In the genomic region with DNA sequence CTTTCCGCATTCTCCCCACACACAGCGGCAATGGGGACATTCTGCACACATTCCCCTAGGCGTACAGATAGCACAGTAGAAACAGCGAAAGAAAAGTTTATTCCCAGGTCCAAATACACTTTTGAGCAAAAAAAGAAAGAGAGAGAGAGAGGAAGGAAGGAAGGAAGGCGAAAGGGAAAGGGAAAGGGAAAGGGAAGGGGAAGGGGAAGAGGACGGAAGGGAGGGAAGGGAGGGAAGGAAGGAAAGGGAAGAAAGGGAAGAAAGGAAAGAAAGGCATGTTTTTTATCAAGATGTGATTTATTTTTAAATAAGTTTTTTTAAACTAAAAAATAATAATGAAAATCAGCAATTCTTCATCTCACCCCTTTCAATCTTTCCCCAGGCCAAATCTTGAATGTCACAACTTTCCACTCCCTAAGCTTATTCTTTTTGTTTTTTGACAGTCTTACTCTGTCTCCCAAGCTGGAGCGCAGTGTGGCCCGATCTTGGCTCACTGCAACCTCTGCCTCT, we compare ENCODE assay signal across 34 cellular contexts.
"Had no signal": no experiment of that assay in that cellular context is flagged by ENCODE, and none has a peak within 500 bp of the region (broad histone marks: within the 10 kb centered on the region; RNA-seq: fewer than 3 reads in every experiment).

No MANE protein-coding gene starts in this region.

- H3K27ac Mint-ChIP-seq: activated B cell treated with CpG ODN at 0.5 μM for 24 hours; activated CD4-positive, alpha-beta memory T cell treated with anti-CD3 and anti-CD28 coated beads, Interleukin-2, amount 10 ng/mL, durations not matched to agents 7 days and 5 days; activated CD4-positive, alpha-beta T cell treated with anti-CD3 and anti-CD28 coated beads, Interleukin-2, amount 10 ng/mL, durations not matched to agents 7 days and 5 days; activated CD8-positive, alpha-beta memory T cell treated with anti-CD3 and anti-CD28 coated beads, Interleukin-2, amount 10 ng/mL, durations not matched to agents 7 days and 5 days; activated CD8-positive, alpha-beta T cell treated with anti-CD3 and anti-CD28 coated beads, Interleukin-2, amount 10 ng/mL, durations not matched to agents 7 days and 5 days; activated naive CD4-positive, alpha-beta T cell treated with anti-CD3 and anti-CD28 coated beads, Interleukin-2, amount 10 ng/mL, durations not matched to agents 7 days and 5 days; activated naive CD4-positive, alpha-beta T cell treated with anti-CD3 and anti-CD28 coated beads, Interleukin-2, amount 50 U/mL, for 24 hours; activated naive CD8-positive, alpha-beta T cell; activated naive CD8-positive, alpha-beta T cell treated with anti-CD3 and anti-CD28 coated beads, Interleukin-2, amount 10 ng/mL, durations not matched to agents 7 days and 5 days; activated naive CD8-positive, alpha-beta T cell treated with anti-CD3 and anti-CD28 coated beads, Interleukin-2, amount 50 U/mL, for 24 hours; activated T-cell treated with anti-CD3 and anti-CD28 coated beads, Interleukin-2, amount 50 U/mL, for 24 hours; activated T-helper 2 cell treated with anti-CD3 and anti-CD28 coated beads, Interferon-gamma antibody, Interleukin-2, Interleukin-4, amounts not matched to agents 10 μg/mL and 5 μg/mL and 100 μg/mL, durations not matched to agents 14 hours and 24 hours and 36 hours; T-helper 1 cell treated with Interleukin-12 subunit alpha and Interleukin-12 subunit beta and Interleukin-4 antibody, amounts not matched to agents 30 μg/mL and 1 μg/mL, for 36 hours; T-helper 2 cell treated with Interferon-gamma antibody and Interleukin-4, amounts not matched to agents 5 μg/mL and 100 μg/mL, for 36 hours had no signal

- H3K9me3 ChIP-seq: body of pancreas, breast epithelium had no signal

- H3K4me1 ChIP-seq: body of pancreas, breast epithelium had no signal

- H3K36me3 Mint-ChIP-seq: activated CD8-positive, alpha-beta memory T cell treated with anti-CD3 and anti-CD28 coated beads, Interleukin-2, amount 10 ng/mL, durations not matched to agents 7 days and 5 days; activated naive CD4-positive, alpha-beta T cell treated with anti-CD3 and anti-CD28 coated beads, Interleukin-2, amount 10 ng/mL, durations not matched to agents 7 days and 5 days; activated naive CD4-positive, alpha-beta T cell treated with anti-CD3 and anti-CD28 coated beads, Interleukin-2, amount 50 U/mL, for 24 hours; activated naive CD8-positive, alpha-beta T cell; activated naive CD8-positive, alpha-beta T cell treated with anti-CD3 and anti-CD28 coated beads, Interleukin-2, amount 10 ng/mL, durations not matched to agents 7 days and 5 days had no signal

- H3K27me3 ChIP-seq: body of pancreas, brain microvascular endothelial cell, breast epithelium had no signal

- H3K27me3 Mint-ChIP-seq: activated B cell treated with CpG ODN at 0.5 μM for 24 hours; activated CD4-positive, alpha-beta T cell treated with anti-CD3 and anti-CD28 coated beads, Interleukin-2, amount 10 ng/mL, durations not matched to agents 7 days and 5 days; activated CD8-positive, alpha-beta memory T cell treated with anti-CD3 and anti-CD28 coated beads, Interleukin-2, amount 10 ng/mL, durations not matched to agents 7 days and 5 days; activated naive CD4-positive, alpha-beta T cell treated with anti-CD3 and anti-CD28 coated beads, Interleukin-2, amount 10 ng/mL, durations not matched to agents 7 days and 5 days had no signal

- H3K36me3 ChIP-seq: brain microvascular endothelial cell, breast epithelium had no signal

- H3K4me1 Mint-ChIP-seq: activated B cell treated with CpG ODN at 0.5 μM for 24 hours; activated CD4-positive, alpha-beta memory T cell treated with anti-CD3 and anti-CD28 coated beads, Interleukin-2, amount 10 ng/mL, durations not matched to agents 7 days and 5 days; activated CD4-positive, alpha-beta T cell treated with anti-CD3 and anti-CD28 coated beads, Interleukin-2, amount 10 ng/mL, durations not matched to agents 7 days and 5 days; activated CD8-positive, alpha-beta memory T cell treated with anti-CD3 and anti-CD28 coated beads, Interleukin-2, amount 10 ng/mL, durations not matched to agents 7 days and 5 days; activated naive CD4-positive, alpha-beta T cell treated with anti-CD3 and anti-CD28 coated beads, Interleukin-2, amount 10 ng/mL, durations not matched to agents 7 days and 5 days; activated naive CD4-positive, alpha-beta T cell treated with anti-CD3 and anti-CD28 coated beads, Interleukin-2, amount 50 U/mL, for 24 hours; activated naive CD8-positive, alpha-beta T cell treated with anti-CD3 and anti-CD28 coated beads, Interleukin-2, amount 10 ng/mL, durations not matched to agents 7 days and 5 days; activated naive CD8-positive, alpha-beta T cell treated with anti-CD3 and anti-CD28 coated beads, Interleukin-2, amount 50 U/mL, for 24 hours had no signal

- FAIRE-seq: astrocyte, TTC549 had no signal

- ATAC-seq: activated CD8-positive, alpha-beta memory T cell treated with anti-CD3 and anti-CD28 coated beads, Interleukin-2, amount 10 ng/mL, durations not matched to agents 7 days and 5 days; activated CD8-positive, alpha-beta T cell treated with anti-CD3 and anti-CD28 coated beads, Interleukin-2, amount 10 ng/mL, durations not matched to agents 7 days and 5 days; activated naive CD8-positive, alpha-beta T cell treated with anti-CD3 and anti-CD28 coated beads, Interleukin-2, amount 50 U/mL, for 24 hours; body of pancreas had no signal

- H3K4me3 ChIP-seq: body of pancreas, breast epithelium had no signal

- DNase-seq: activated B cell treated with CpG ODN at 0.5 μM for 24 hours; activated CD4-positive, alpha-beta memory T cell treated with anti-CD3 and anti-CD28 coated beads, Interleukin-2, amount 10 ng/mL, durations not matched to agents 7 days and 5 days; activated CD4-positive, alpha-beta T cell treated with anti-CD3 and anti-CD28 coated beads for 48 hours; activated CD4-positive, alpha-beta T cell treated with anti-CD3 and anti-CD28 coated beads, Interleukin-2, amount 10 ng/mL, durations not matched to agents 7 days and 5 days; activated CD4-positive, alpha-beta T cell treated with anti-CD3 and anti-CD28 coated beads, Interleukin-2, amount 50 U/mL, for 48 hours; activated CD4-positive, CD25-positive, alpha-beta regulatory T cell treated with anti-CD3 and anti-CD28 coated beads, Interleukin-2, amount 50 U/mL, for 72 hours; activated CD8-positive, alpha-beta memory T cell treated with anti-CD3 and anti-CD28 coated beads for 24 hours; activated CD8-positive, alpha-beta memory T cell treated with anti-CD3 and anti-CD28 coated beads, Interleukin-2, amount 10 ng/mL, durations not matched to agents 7 days and 5 days; activated CD8-positive, alpha-beta memory T cell treated with anti-CD3 and anti-CD28 coated beads, Interleukin-2, amount 50 U/mL, for 48 hours; activated CD8-positive, alpha-beta T cell treated with anti-CD3 and anti-CD28 coated beads, Interleukin-2, amount 10 ng/mL, durations not matched to agents 7 days and 5 days; activated effector memory CD4-positive, alpha-beta T cell treated with Interleukin-2 at 50 U/mL for 16 hours; activated gamma-delta T cell; activated naive CD4-positive, alpha-beta T cell treated with anti-CD3 and anti-CD28 coated beads, Interleukin-2, amount 10 ng/mL, durations not matched to agents 7 days and 5 days; activated naive CD4-positive, alpha-beta T cell treated with Interleukin-2 at 50 U/mL for 16 hours; activated naive CD8-positive, alpha-beta T cell treated with anti-CD3 and anti-CD28 coated beads, Interleukin-2, amount 10 ng/mL, durations not matched to agents 7 days and 5 days; activated naive CD8-positive, alpha-beta T cell treated with anti-CD3 and anti-CD28 coated beads, Interleukin-2, amount 50 U/mL, for 24 hours; activated T-cell treated with anti-CD3 and anti-CD28 coated beads, Interleukin-2, amount 50 U/mL, for 24 hours; activated T-cell treated with anti-CD3 and anti-CD28 coated beads, Interleukin-2, amount 50 U/mL, for 48 hours; aorta; body of pancreas; brain microvascular endothelial cell; central memory CD4-positive, alpha-beta T cell; T-helper 1 cell; T-helper 2 cell; T-helper 9 cell had no signal

- H3K27ac ChIP-seq: body of pancreas, brain microvascular endothelial cell, breast epithelium, VCaP had no signal

- H3K9me3 Mint-ChIP-seq: activated CD4-positive, alpha-beta memory T cell treated with anti-CD3 and anti-CD28 coated beads, Interleukin-2, amount 10 ng/mL, durations not matched to agents 7 days and 5 days; activated CD4-positive, alpha-beta T cell treated with anti-CD3 and anti-CD28 coated beads, Interleukin-2, amount 10 ng/mL, durations not matched to agents 7 days and 5 days; activated naive CD4-positive, alpha-beta T cell treated with anti-CD3 and anti-CD28 coated beads, Interleukin-2, amount 10 ng/mL, durations not matched to agents 7 days and 5 days; activated naive CD4-positive, alpha-beta T cell treated with anti-CD3 and anti-CD28 coated beads, Interleukin-2, amount 50 U/mL, for 24 hours; activated naive CD8-positive, alpha-beta T cell treated with anti-CD3 and anti-CD28 coated beads, Interleukin-2, amount 10 ng/mL, durations not matched to agents 7 days and 5 days; activated naive CD8-positive, alpha-beta T cell treated with anti-CD3 and anti-CD28 coated beads, Interleukin-2, amount 50 U/mL, for 24 hours; activated T-cell treated with anti-CD3 and anti-CD28 coated beads, Interleukin-2, amount 50 U/mL, for 24 hours; activated T-helper 2 cell treated with anti-CD3 and anti-CD28 coated beads, Interferon-gamma antibody, Interleukin-2, Interleukin-4, amounts not matched to agents 10 μg/mL and 5 μg/mL and 100 μg/mL, durations not matched to agents 14 hours and 24 hours and 36 hours; T-helper 1 cell treated with Interleukin-12 subunit alpha and Interleukin-12 subunit beta and Interleukin-4 antibody, amounts not matched to agents 30 μg/mL and 1 μg/mL, for 36 hours; T-helper 2 cell treated with Interferon-gamma antibody and Interleukin-4, amounts not matched to agents 5 μg/mL and 100 μg/mL, for 36 hours had no signal

- H3K4me3 Mint-ChIP-seq: activated B cell treated with CpG ODN at 0.5 μM for 24 hours; activated CD4-positive, alpha-beta memory T cell treated with anti-CD3 and anti-CD28 coated beads, Interleukin-2, amount 10 ng/mL, durations not matched to agents 7 days and 5 days; activated CD4-positive, alpha-beta T cell treated with anti-CD3 and anti-CD28 coated beads, Interleukin-2, amount 10 ng/mL, durations not matched to agents 7 days and 5 days; activated CD8-positive, alpha-beta memory T cell treated with anti-CD3 and anti-CD28 coated beads, Interleukin-2, amount 10 ng/mL, durations not matched to agents 7 days and 5 days; activated CD8-positive, alpha-beta T cell treated with anti-CD3 and anti-CD28 coated beads, Interleukin-2, amount 10 ng/mL, durations not matched to agents 7 days and 5 days; activated naive CD4-positive, alpha-beta T cell treated with anti-CD3 and anti-CD28 coated beads, Interleukin-2, amount 10 ng/mL, durations not matched to agents 7 days and 5 days; activated naive CD4-positive, alpha-beta T cell treated with anti-CD3 and anti-CD28 coated beads, Interleukin-2, amount 50 U/mL, for 24 hours; activated naive CD8-positive, alpha-beta T cell; activated naive CD8-positive, alpha-beta T cell treated with anti-CD3 and anti-CD28 coated beads, Interleukin-2, amount 10 ng/mL, durations not matched to agents 7 days and 5 days; activated naive CD8-positive, alpha-beta T cell treated with anti-CD3 and anti-CD28 coated beads, Interleukin-2, amount 50 U/mL, for 24 hours; activated T-cell treated with anti-CD3 and anti-CD28 coated beads, Interleukin-2, amount 50 U/mL, for 24 hours; T-helper 1 cell treated with Interleukin-12 subunit alpha and Interleukin-12 subunit beta and Interleukin-4 antibody, amounts not matched to agents 30 μg/mL and 1 μg/mL, for 36 hours; T-helper 2 cell treated with Interferon-gamma antibody and Interleukin-4, amounts not matched to agents 5 μg/mL and 100 μg/mL, for 36 hours had no signal
